In the genomic region with DNA sequence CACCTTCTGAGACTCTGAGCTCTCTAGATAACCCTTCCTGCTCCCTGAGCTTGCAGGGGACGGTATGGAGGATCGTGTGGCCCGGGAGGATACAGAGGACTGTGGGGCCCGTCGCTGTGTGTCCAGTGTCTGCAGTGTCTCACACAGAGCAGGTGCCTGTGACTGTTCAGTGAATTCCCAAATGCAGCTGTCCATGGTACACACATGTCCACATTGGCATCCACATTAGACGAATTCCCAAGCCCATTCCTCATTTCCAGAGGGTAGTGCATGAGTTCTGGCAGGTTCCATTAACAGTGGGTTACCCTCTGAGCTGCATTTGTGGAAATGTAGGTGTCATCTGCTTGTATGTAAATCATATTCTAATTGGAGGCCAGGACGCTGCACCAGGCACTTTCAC, we compare ENCODE assay signal across 23 cellular contexts. TPM values are rescaled to one million over a fixed set of nuclear protein-coding genes. Genes with fewer than 3 reads are reported as not detected.
"Had no signal": no experiment of that assay in that cellular context is flagged by ENCODE, and none has a peak within 500 bp of the region (broad histone marks: within the 10 kb centered on the region; RNA-seq: fewer than 3 reads in every experiment).

No MANE protein-coding gene starts in this region.

- H3K27ac ChIP-seq: breast epithelium, esophagus squamous epithelium, gastrocnemius medialis, left ventricle myocardium inferior, ovary, transverse colon had no signal

- H3K27me3 ChIP-seq: breast epithelium, esophagus squamous epithelium, gastrocnemius medialis, ovary, transverse colon had no signal

- H3K4me1 ChIP-seq: breast epithelium, gastrocnemius medialis, left ventricle myocardium inferior, transverse colon had no signal

- FAIRE-seq: islet of Langerhans, small intestine had no signal

- H3K36me3 ChIP-seq: breast epithelium, esophagus squamous epithelium, gastrocnemius medialis, left ventricle myocardium inferior, ovary, transverse colon had no signal

- H3K4me3 ChIP-seq: breast epithelium, esophagus squamous epithelium, gastrocnemius medialis, left ventricle myocardium inferior, ovary, transverse colon had no signal

- DNase-seq: activated CD4-positive, alpha-beta T cell treated with anti-CD3 and anti-CD28 coated beads for 36 hours; activated CD4-positive, alpha-beta T cell treated with anti-CD3 and anti-CD28 coated beads, Interleukin-2, amount 50 U/mL, for 4 hours; activated CD4-positive, CD25-positive, alpha-beta regulatory T cell; activated naive CD4-positive, alpha-beta T cell; activated T-cell treated with anti-CD3 and anti-CD28 coated beads for 4 hours; activated T-cell treated with anti-CD3 and anti-CD28 coated beads, Interleukin-2, amount 50 U/mL, for 72 hours; esophagus squamous epithelium; gastrocnemius medialis; glutamatergic neuron; left ventricle myocardium inferior; naive B cell; nephron progenitor cell; ovary; small intestine; stimulated activated CD4-positive, alpha-beta T cell treated with anti-CD3 and anti-CD28 coated beads, Interleukin-1b, Interleukin-23, amount 100 ng/mL, for 48 hours; stimulated activated naive CD4-positive, alpha-beta T cell treated with Interleukin-2 at 50 U/mL for 16 hours; T-helper 1 cell; transverse colon had no signal

- H3K9me3 ChIP-seq: breast epithelium, esophagus squamous epithelium, gastrocnemius medialis, left ventricle myocardium inferior, ovary, transverse colon had no signal

- ATAC-seq: activated CD4-positive, alpha-beta T cell treated with anti-CD3 and anti-CD28 coated beads for 36 hours; activated naive CD4-positive, alpha-beta T cell treated with anti-CD3 and anti-CD28 coated beads, Interleukin-2, amount 50 U/mL, for 72 hours; activated T-cell treated with anti-CD3 and anti-CD28 coated beads, Interleukin-2, amount 50 U/mL, for 72 hours; gastrocnemius medialis; sciatic nerve had no signal

RNA-seq across cellular contexts. Expression of a gene that starts 39.5 kb away (rescaled TPM):
- total RNA-seq: renal cortical epithelial cell had no signal
